ENCODE assay signal across 1 cellular context in genomic region chr7:144110272-144110671, GRCh38.
TF ChIP-seq lines count a peak whose summit lies in the region.

No MANE protein-coding gene starts in this region.

TF ChIP-seq in K562, 482 proteins besides CTCF, POLR2A, EP300 and RAD21:
- TF ChIP-seq RFX7 (CRISPR knock-in tag; IDR thresholded peaks at IDR 0.05): no peak
- no peak for TF ChIP-seq SNRNP70 (optimal IDR thresholded peaks at IDR 0.05; ENCODE audit: low read depth, low read length)
TF ChIP-seq in K562: peak in this region for 0.
